ENCODE assay signal across 20 cellular contexts in genomic region chr2:25698752-25699151, GRCh38. TPM values are rescaled to one million over a fixed set of nuclear protein-coding genes. Genes with fewer than 3 reads are reported as not detected.
DNase-seq lines count a peak whose midpoint lies in the region; ATAC-seq and TF ChIP-seq lines count a peak whose summit lies in the region.
"Had no signal": no experiment of that assay in that cellular context is flagged by ENCODE, and none has a peak within 500 bp of the region (broad histone marks: within the 10 kb centered on the region; RNA-seq: fewer than 3 reads in every experiment).

No MANE protein-coding gene starts in this region.

- no peak for TF ChIP-seq CTCF in foreskin keratinocyte (conservative IDR thresholded peaks at IDR 0.05)

- no peaks in the 10 kb centered on the region for H3K9me3 Mint-ChIP-seq in activated T-helper 17 cell treated with anti-CD3 and anti-CD28 coated beads, Interleukin-2, amount 50 U/mL, for 72 hours

- peak; percentile 66 for ATAC-seq in activated T-helper 17 cell treated with anti-CD3 and anti-CD28 coated beads, Interleukin-2, amount 50 U/mL, for 72 hours (replicated peaks)
- peak; percentile 59 for ATAC-seq in foreskin keratinocyte
- ATAC-seq: heart right ventricle, mucosa of descending colon had no signal

- DNase-seq in DMS79 treated with DMSO at 0.1 percent for 48 hours (lab: John Stamatoyannopoulos, UW) (peak; percentile 71), ELR (ENCODE audit: low read depth) (peak; percentile 44), foreskin keratinocyte (peak; percentile 27 to 62), islet precursor cell (no peak), midbrain (lab: John Stamatoyannopoulos, UW) (no peak)
- DNase-seq in stimulated activated CD4-positive, alpha-beta T cell treated with anti-CD3 and anti-CD28 coated beads, Interleukin-2, amount 100 ng/mL, for 24 hours, result no peak
- DNase-seq: activated gamma-delta T cell treated with Interleukin-2 at 50 U/mL for 16 hours; heart right ventricle; Karpas-422; mucosa of descending colon; NCI-H2171; NCI-H82; stimulated activated naive CD4-positive, alpha-beta T cell; transverse colon had no signal

- H3K27ac ChIP-seq in foreskin keratinocyte, result no peak overlapping the region
- H3K27ac ChIP-seq: esophagus muscularis mucosa, heart right ventricle, neutrophil, transverse colon, VCaP had no signal

- H3K4me1 Mint-ChIP-seq in activated T-helper 17 cell treated with anti-CD3 and anti-CD28 coated beads, Interleukin-2, amount 50 U/mL, for 72 hours, result no peaks in the 10 kb centered on the region

- H3K27ac Mint-ChIP-seq in activated T-helper 17 cell treated with anti-CD3 and anti-CD28 coated beads, Interleukin-2, amount 50 U/mL, for 72 hours, result no peak overlapping the region
- H3K27ac Mint-ChIP-seq: B cell, H9 had no signal

- H3K36me3 Mint-ChIP-seq in activated T-helper 17 cell treated with anti-CD3 and anti-CD28 coated beads, Interleukin-2, amount 50 U/mL, for 72 hours (ENCODE audit: low read depth), result no peaks in the 10 kb centered on the region

- no peaks in the 10 kb centered on the region for H3K27me3 Mint-ChIP-seq in activated T-helper 17 cell treated with anti-CD3 and anti-CD28 coated beads, Interleukin-2, amount 50 U/mL, for 72 hours
- H3K27me3 Mint-ChIP-seq: B cell had no signal

- no peaks in the 10 kb centered on the region for H3K27me3 ChIP-seq in foreskin keratinocyte
- H3K27me3 ChIP-seq: esophagus muscularis mucosa, neutrophil had no signal

- peaks cover 9% of the 10 kb centered on the region for H3K4me1 ChIP-seq in foreskin keratinocyte
- H3K4me1 ChIP-seq: transverse colon had no signal

- H3K4me3 Mint-ChIP-seq in activated T-helper 17 cell treated with anti-CD3 and anti-CD28 coated beads, Interleukin-2, amount 50 U/mL, for 72 hours, result no peak overlapping the region
- H3K4me3 Mint-ChIP-seq: B cell, H9 had no signal

RNA-seq across cellular contexts. Expression of gene DTNB, which starts 25.4 kb away (rescaled TPM):
- total RNA-seq in activated T-helper 17 cell treated with anti-CD3 and anti-CD28 coated beads, Interleukin-2, amount 50 U/mL, for 72 hours, result 10 to 100 TPM; 10.0 to 11.8 TPM
- 20.3 and 23.3 TPM in 2 replicates for total RNA-seq in foreskin keratinocyte
- 16.7 and 17.9 TPM in 2 replicates for polyA plus RNA-seq in foreskin keratinocyte

Comparison
In these comparisons a context has a peak if more than half of its experiments do, and no peak if none do; other contexts are left out.
1. DNase-seq: peak in DMS79 treated with DMSO at 0.1 percent for 48 hours (single experiment), ELR (single experiment) and foreskin keratinocyte (2 of 2); none in islet precursor cell (single experiment), midbrain (single experiment) and stimulated activated CD4-positive, alpha-beta T cell treated with anti-CD3 and anti-CD28 coated beads, Interleukin-2, amount 100 ng/mL, for 24 hours (0 of 2).